Comparison of ENCODE assay signal across 18 cellular contexts in the genomic region with DNA sequence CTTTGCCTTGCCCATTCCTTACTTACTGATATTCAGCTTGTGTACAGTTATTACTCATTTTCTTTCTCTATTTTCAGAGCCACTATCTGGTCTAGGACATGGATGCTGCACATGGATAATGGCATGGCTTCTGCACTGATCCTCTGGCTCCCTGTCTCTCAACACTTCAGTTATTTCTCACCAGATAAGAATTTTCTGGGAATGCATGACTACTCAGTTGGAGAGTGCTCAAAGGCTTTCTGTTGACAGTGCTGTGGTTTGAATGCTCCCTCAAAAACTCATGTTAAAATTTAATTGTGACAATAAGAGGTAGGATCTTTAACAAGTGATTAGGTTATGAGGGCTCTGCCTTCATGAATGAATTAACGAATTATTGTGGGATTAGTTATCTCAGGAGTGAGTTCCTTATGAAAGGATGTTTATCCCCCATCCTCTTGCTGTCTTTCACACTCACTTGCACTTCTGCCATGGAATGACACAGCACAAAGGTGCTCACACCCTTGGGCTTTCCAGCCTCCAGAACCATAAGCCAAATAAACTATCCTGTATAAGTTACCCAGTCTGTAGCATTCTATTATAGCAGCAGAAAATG. TPM values are rescaled to one million over a fixed set of nuclear protein-coding genes. Genes with fewer than 3 reads are reported as not detected.
DNase-seq lines count a peak whose midpoint lies in the region; ATAC-seq, FAIRE-seq and TF ChIP-seq lines count a peak whose summit lies in the region.
"Had no signal": no experiment of that assay in that cellular context is flagged by ENCODE, and none has a peak within 500 bp of the region (broad histone marks: within the 10 kb centered on the region; RNA-seq: fewer than 3 reads in every experiment).

No MANE protein-coding gene starts in this region.

- H3K36me3 ChIP-seq in HCT116 (ENCODE audit: control insufficient read depth in 1 of 2, insufficient read depth in 2 of 2, low read length in 2 of 2) = no peaks in the 10 kb centered on the region
- H3K36me3 ChIP-seq: upper lobe of right lung had no signal

- H3K79me2 ChIP-seq in HCT116 (ENCODE audit: insufficient read depth, low read length) = no peaks in the 10 kb centered on the region

- H3K4me3 ChIP-seq in AG04449 (ENCODE audit: low read depth, low read length) = no peak overlapping the region
- no peak overlapping the region for H3K4me3 ChIP-seq in HCT116 (replicated peaks in 1 of 2; ENCODE audit: low read depth in 1 of 2, low read length in 2 of 2)
- H3K4me3 ChIP-seq: upper lobe of right lung had no signal

- H3K9me2 ChIP-seq in HCT116 (ENCODE audit: insufficient read depth) = no peaks in the 10 kb centered on the region

- H4K20me1 ChIP-seq in HCT116 (ENCODE audit: insufficient read depth) = no peaks in the 10 kb centered on the region

- FAIRE-seq in frontal cortex (lab: Jason Lieb, UNC) = no peak
- FAIRE-seq: endothelial cell of umbilical vein had no signal

- no peak for TF ChIP-seq CTCF in AG04449 (IDR thresholded peaks at IDR 0.05; ENCODE audit: insufficient read depth, low read length, missing control alignments)
- TF ChIP-seq CTCF in HCT116 (IDR thresholded peaks at IDR 0.05 in 2 of 3, conservative IDR thresholded peaks at IDR 0.05 in 1 of 3; ENCODE audit: borderline replicate concordance in 1 of 3, insufficient read depth in 1 of 3, low read depth in 2 of 3, low read length in 2 of 3) = no peak

- H2AFZ ChIP-seq in HCT116 (ENCODE audit: low read depth, low read length, poor library complexity, severe bottlenecking) = peak overlapping the region; percentile 6

- BruUV-seq in HCT116 (replicated peaks; lab: Mats Ljungman, UMichigan) = no TSS peak

- no peak overlapping the region for H3K27ac ChIP-seq in HCT116 (ENCODE audit: low read depth, low read length)
- H3K27ac ChIP-seq: upper lobe of right lung had no signal

- RAD21 ChIA-PET in HCT116 (lab: Charles Lee; ENCODE audit: low non-redundant PET in 1 of 2, low total read pairs in 2 of 2, uncharacterized antibody in 2 of 2, unreplicated experiment in 2 of 2) = no interaction called here

- POLR2A ChIA-PET in AG04449 (lab: Yijun Ruan, JAX) = no interaction called here
- POLR2A ChIA-PET in HCT116 (lab: Charles Lee) = no interaction called here

- no peak overlapping the region for H3K4me2 ChIP-seq in HCT116 (ENCODE audit: low read length)

- H3K4me1 ChIP-seq in HCT116 (ENCODE audit: control insufficient read depth in 1 of 2, insufficient read depth in 2 of 2, low read length in 2 of 2) = peaks cover 0 to 3% of the 10 kb centered on the region in 2 experiments; a peak in 1 of 4 replicates
- H3K4me1 ChIP-seq: upper lobe of right lung had no signal

- ATAC-seq in HCT116 (no peak), left ventricle myocardium superior (no peak)
- ATAC-seq: activated T-cell treated with anti-CD3 and anti-CD28 coated beads, Interleukin-2, amount 50 U/mL, for 72 hours; upper lobe of right lung had no signal

- no peaks in the 10 kb centered on the region for H3K9me3 ChIP-seq in HCT116 (ENCODE audit: control insufficient read depth in 1 of 2, insufficient read depth in 1 of 2, low read depth in 1 of 2, low read length in 2 of 2)
- H3K9me3 ChIP-seq: upper lobe of right lung had no signal

- no peak for TF ChIP-seq RAD21 in HCT116 (IDR thresholded peaks at IDR 0.05; ENCODE audit: low read depth)

- TF ChIP-seq POLR2A in HCT116 (IDR thresholded peaks at IDR 0.05; ENCODE audit: borderline replicate concordance, extremely low read depth, insufficient read depth, insufficient read length) = no peak

- no peak overlapping the region for H3K9ac ChIP-seq in HCT116 (ENCODE audit: low read length)

- no peaks in the 10 kb centered on the region for H3K27me3 ChIP-seq in HCT116 (ENCODE audit: insufficient read depth, low read length)
- H3K27me3 ChIP-seq: upper lobe of right lung had no signal

- intact Hi-C loops in HCT116 (cut with micrococcal nuclease) (no loop called here), left ventricle myocardium superior (cut with micrococcal nuclease) (no loop called here)

- CTCF ChIA-PET in AG04449 (lab: Yijun Ruan, JAX) (no interaction called here), HCT116 (lab: Charles Lee) (no interaction called here)

- DNase-seq in AG04449 (ENCODE audit: low read depth, low spot score) (peak; percentile 60), HCT116 (ENCODE audit: low read depth, low spot score) (no peak), amniotic stem cell (lab: John Stamatoyannopoulos, UW) (peak; percentile 44), iris pigment epithelial cell (ENCODE audit: low read depth) (peak; percentile 70), NCI-H2029 treated with DMSO at 0.1 percent for 48 hours (lab: John Stamatoyannopoulos, UW) (no peak), left ventricle myocardium superior (no peak), frontal cortex (ENCODE audit: low spot score in 2 of 2) (no peak)
- DNase-seq in effector CD4-positive, alpha-beta T cell = no peak
- DNase-seq: activated CD4-positive, alpha-beta T cell treated with anti-CD3 and anti-CD28 coated beads for 48 hours; activated T-cell treated with anti-CD3 and anti-CD28 coated beads, Interleukin-2, amount 50 U/mL, for 72 hours; GDM1; Kasumi-1; midbrain; NCI-H2171; NK-92 treated with Interleukin-12 subunit alpha and Interleukin-12 subunit beta, amount 100 ng/mL, for 24 hours; upper lobe of right lung had no signal

TF ChIP-seq in HCT116, 20 proteins besides CTCF, POLR2A, EP300 and RAD21:
- TF ChIP-seq EGR1 (IDR thresholded peaks at IDR 0.05; ENCODE audit: low read depth) (no peak), CBX3 (IDR thresholded peaks at IDR 0.05; ENCODE audit: low read depth) (no peak), FOSL1 (IDR thresholded peaks at IDR 0.05; ENCODE audit: low read depth) (no peak), SP1 (IDR thresholded peaks at IDR 0.05; ENCODE audit: low read depth) (no peak), TCF7L2 (IDR thresholded peaks at IDR 0.05; ENCODE audit: borderline replicate concordance, extremely low read depth, insufficient read depth, insufficient read length) (no peak), ZNF274 (IDR thresholded peaks at IDR 0.05; ENCODE audit: low read depth, low read length) (no peak), ZFX (IDR thresholded peaks at IDR 0.05) (no peak)
- TF ChIP-seq, protein P1, sequence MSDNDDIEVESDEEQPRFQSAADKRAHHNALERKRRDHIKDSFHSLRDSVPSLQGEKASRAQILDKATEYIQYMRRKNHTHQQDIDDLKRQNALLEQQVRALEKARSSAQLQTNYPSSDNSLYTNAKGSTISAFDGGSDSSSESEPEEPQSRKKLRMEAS (IDR thresholded peaks at IDR 0.05) = no peak
- TF ChIP-seq, protein P2, sequence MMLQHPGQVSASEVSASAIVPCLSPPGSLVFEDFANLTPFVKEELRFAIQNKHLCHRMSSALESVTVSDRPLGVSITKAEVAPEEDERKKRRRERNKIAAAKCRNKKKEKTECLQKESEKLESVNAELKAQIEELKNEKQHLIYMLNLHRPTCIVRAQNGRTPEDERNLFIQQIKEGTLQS (IDR thresholded peaks at IDR 0.05) = no peak

RNA-seq across cellular contexts. Expression of a gene that starts 16.1 kb away (rescaled TPM):
- total RNA-seq in HCT116 (2021; ENCODE audit: unreplicated experiment) (0.05 TPM), left ventricle myocardium superior (2.3 TPM), frontal cortex (1.6 TPM)
- not detected in 2 replicates for polyA plus RNA-seq in HCT116 (2012)
- total RNA-seq: progenitor cell of endocrine pancreas had no signal

Comparison
In these comparisons a context has a peak if more than half of its experiments do, and no peak if none do; other contexts are left out.
1. DNase-seq: peak in AG04449 (single experiment), amniotic stem cell (single experiment) and iris pigment epithelial cell (single experiment); none in HCT116 (single experiment), NCI-H2029 treated with DMSO at 0.1 percent for 48 hours (single experiment), left ventricle myocardium superior (single experiment), frontal cortex (0 of 2) and effector CD4-positive, alpha-beta T cell (single experiment).